ENCODE assay signal across 1 cellular context in the genomic region with DNA sequence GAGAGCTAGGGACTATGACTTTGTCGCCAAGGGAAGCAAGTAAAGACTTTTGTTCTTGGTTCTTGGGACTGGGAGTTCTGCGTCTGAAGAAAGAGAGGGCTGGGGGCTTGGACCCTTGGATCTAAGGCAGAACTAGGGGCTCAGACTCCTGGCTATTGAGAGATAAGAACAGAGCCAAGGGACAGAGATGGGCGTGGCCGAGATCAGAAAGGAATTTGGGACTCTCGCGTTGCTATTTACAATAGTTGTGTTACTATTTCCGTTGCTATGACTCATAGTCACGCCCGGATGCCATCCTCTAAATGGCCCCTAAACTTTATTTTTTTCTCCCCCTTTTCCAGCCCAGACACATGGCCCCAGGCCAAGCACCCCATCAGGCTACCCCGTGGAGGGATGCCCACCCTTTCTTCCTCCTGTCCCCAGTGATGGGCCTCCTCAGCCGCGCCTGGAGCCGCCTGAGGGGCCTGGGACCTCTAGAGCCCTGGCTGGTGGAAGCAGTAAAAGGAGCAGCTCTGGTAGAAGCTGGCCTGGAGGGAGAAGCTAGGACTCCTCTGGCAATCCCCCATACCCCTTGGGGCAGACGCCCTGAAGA.
TF ChIP-seq lines count a peak whose summit lies in the region.

No MANE protein-coding gene starts in this region.

TF ChIP-seq in HEK293, 187 proteins besides CTCF, POLR2A, EP300 and RAD21 (continued from another document and continues in another):
- TF ChIP-seq, protein P1, sequence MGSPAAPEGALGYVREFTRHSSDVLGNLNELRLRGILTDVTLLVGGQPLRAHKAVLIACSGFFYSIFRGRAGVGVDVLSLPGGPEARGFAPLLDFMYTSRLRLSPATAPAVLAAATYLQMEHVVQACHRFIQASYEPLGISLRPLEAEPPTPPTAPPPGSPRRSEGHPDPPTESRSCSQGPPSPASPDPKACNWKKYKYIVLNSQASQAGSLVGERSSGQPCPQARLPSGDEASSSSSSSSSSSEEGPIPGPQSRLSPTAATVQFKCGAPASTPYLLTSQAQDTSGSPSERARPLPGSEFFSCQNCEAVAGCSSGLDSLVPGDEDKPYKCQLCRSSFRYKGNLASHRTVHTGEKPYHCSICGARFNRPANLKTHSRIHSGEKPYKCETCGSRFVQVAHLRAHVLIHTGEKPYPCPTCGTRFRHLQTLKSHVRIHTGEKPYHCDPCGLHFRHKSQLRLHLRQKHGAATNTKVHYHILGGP (tag by site-specific recombination; IDR thresholded peaks at IDR 0.05) = no peak
- TF ChIP-seq ZNF501 (tag by site-specific recombination; IDR thresholded peaks at IDR 0.05) (no peak; the same call in none of the 2 replicates), KLF8 (tag by site-specific recombination; IDR thresholded peaks at IDR 0.05) (peak; percentile 82), ZNF19 (tag by site-specific recombination; IDR thresholded peaks at IDR 0.05; ENCODE audit: low read depth) (no peak), REPIN1 (tag by site-specific recombination; IDR thresholded peaks at IDR 0.05; ENCODE audit: low read depth) (no peak), ZNF37A (tag by site-specific recombination; IDR thresholded peaks at IDR 0.05) (no peak), ZNF433 (tag by site-specific recombination; IDR thresholded peaks at IDR 0.05; ENCODE audit: low read depth) (no peak), ZNF837 (tag by site-specific recombination; IDR thresholded peaks at IDR 0.05) (no peak), MYNN (tag by site-specific recombination; IDR thresholded peaks at IDR 0.05; ENCODE audit: borderline replicate concordance) (no peak), ZNF274 (IDR thresholded peaks at IDR 0.05; ENCODE audit: low read length) (no peak), ZNF274 (tag by site-specific recombination; IDR thresholded peaks at IDR 0.05; ENCODE audit: borderline replicate concordance) (no peak), ZFP69B (tag by site-specific recombination; IDR thresholded peaks at IDR 0.05) (no peak), ZNF549 (tag by site-specific recombination; IDR thresholded peaks at IDR 0.05) (no peak), HOXA7 (CRISPR knock-in tag; IDR thresholded peaks at IDR 0.05; ENCODE audit: borderline replicate concordance) (no peak), ZNF394 (tag by site-specific recombination; IDR thresholded peaks at IDR 0.05; ENCODE audit: borderline replicate concordance) (peak; percentile 99), ZNF791 (tag by site-specific recombination; IDR thresholded peaks at IDR 0.05) (no peak), ZNF555 (tag by site-specific recombination; conservative IDR thresholded peaks at IDR 0.05) (no peak), ZNF830 (tag by site-specific recombination; IDR thresholded peaks at IDR 0.05; ENCODE audit: low read depth) (no peak), MEIS1 (CRISPR knock-in tag; IDR thresholded peaks at IDR 0.05; ENCODE audit: borderline replicate concordance) (no peak), ZNF350 (tag by site-specific recombination; IDR thresholded peaks at IDR 0.05) (no peak), ZSCAN30 (tag by site-specific recombination; IDR thresholded peaks at IDR 0.05) (0 out of 2 replicates have a peak, but pooled peaks have one; percentile 37), ZXDB (tag by site-specific recombination; IDR thresholded peaks at IDR 0.05) (peak; percentile 36; the same call in 1 of the 2 replicates), ZNF416 (tag by site-specific recombination; IDR thresholded peaks at IDR 0.05) (no peak), KLF1 (tag by site-specific recombination; IDR thresholded peaks at IDR 0.05) (peak; percentile 56), ZBTB48 (tag by site-specific recombination; IDR thresholded peaks at IDR 0.05) (peak; percentile 74; the same call in 1 of the 2 replicates), FEZF1 (tag by site-specific recombination; IDR thresholded peaks at IDR 0.05) (peak; percentile 99), ZNF514 (tag by site-specific recombination; IDR thresholded peaks at IDR 0.05) (no peak), GLIS1 (tag by site-specific recombination; IDR thresholded peaks at IDR 0.05) (0 out of 2 replicates have a peak, but pooled peaks have one; percentile 4), EGR2 (tag by site-specific recombination; IDR thresholded peaks at IDR 0.05; ENCODE audit: low read depth) (no peak), ZNF174 (tag by site-specific recombination; IDR thresholded peaks at IDR 0.05) (no peak), SP7 (tag by site-specific recombination; IDR thresholded peaks at IDR 0.05) (peak; percentile 77), ZNF707 (tag by site-specific recombination; IDR thresholded peaks at IDR 0.05) (no peak), ZBTB7A (tag by site-specific recombination; IDR thresholded peaks at IDR 0.05; ENCODE audit: low read depth) (no peak), ZNF391 (tag by site-specific recombination; IDR thresholded peaks at IDR 0.05; ENCODE audit: borderline replicate concordance, low read depth) (no peak), GLI4 (tag by site-specific recombination; IDR thresholded peaks at IDR 0.05) (no peak)
- TF ChIP-seq, protein P2, sequence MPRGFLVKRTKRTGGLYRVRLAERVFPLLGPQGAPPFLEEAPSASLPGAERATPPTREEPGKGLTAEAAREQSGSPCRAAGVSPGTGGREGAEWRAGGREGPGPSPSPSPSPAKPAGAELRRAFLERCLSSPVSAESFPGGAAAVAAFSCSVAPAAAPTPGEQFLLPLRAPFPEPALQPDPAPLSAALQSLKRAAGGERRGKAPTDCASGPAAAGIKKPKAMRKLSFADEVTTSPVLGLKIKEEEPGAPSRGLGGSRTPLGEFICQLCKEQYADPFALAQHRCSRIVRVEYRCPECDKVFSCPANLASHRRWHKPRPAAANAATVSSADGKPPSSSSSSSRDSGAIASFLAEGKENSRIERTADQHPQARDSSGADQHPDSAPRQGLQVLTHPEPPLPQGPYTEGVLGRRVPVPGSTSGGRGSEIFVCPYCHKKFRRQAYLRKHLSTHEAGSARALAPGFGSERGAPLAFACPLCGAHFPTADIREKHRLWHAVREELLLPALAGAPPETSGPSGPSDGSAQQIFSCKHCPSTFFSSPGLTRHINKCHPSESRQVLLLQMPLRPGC (tag by site-specific recombination; IDR thresholded peaks at IDR 0.05) = 0 out of 2 replicates have a peak, but pooled peaks have one; percentile 65
- TF ChIP-seq, protein P3, sequence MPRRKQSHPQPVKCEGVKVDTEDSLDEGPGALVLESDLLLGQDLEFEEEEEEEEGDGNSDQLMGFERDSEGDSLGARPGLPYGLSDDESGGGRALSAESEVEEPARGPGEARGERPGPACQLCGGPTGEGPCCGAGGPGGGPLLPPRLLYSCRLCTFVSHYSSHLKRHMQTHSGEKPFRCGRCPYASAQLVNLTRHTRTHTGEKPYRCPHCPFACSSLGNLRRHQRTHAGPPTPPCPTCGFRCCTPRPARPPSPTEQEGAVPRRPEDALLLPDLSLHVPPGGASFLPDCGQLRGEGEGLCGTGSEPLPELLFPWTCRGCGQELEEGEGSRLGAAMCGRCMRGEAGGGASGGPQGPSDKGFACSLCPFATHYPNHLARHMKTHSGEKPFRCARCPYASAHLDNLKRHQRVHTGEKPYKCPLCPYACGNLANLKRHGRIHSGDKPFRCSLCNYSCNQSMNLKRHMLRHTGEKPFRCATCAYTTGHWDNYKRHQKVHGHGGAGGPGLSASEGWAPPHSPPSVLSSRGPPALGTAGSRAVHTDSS (tag by site-specific recombination; IDR thresholded peaks at IDR 0.05) = no peak
- TF ChIP-seq, protein P4, sequence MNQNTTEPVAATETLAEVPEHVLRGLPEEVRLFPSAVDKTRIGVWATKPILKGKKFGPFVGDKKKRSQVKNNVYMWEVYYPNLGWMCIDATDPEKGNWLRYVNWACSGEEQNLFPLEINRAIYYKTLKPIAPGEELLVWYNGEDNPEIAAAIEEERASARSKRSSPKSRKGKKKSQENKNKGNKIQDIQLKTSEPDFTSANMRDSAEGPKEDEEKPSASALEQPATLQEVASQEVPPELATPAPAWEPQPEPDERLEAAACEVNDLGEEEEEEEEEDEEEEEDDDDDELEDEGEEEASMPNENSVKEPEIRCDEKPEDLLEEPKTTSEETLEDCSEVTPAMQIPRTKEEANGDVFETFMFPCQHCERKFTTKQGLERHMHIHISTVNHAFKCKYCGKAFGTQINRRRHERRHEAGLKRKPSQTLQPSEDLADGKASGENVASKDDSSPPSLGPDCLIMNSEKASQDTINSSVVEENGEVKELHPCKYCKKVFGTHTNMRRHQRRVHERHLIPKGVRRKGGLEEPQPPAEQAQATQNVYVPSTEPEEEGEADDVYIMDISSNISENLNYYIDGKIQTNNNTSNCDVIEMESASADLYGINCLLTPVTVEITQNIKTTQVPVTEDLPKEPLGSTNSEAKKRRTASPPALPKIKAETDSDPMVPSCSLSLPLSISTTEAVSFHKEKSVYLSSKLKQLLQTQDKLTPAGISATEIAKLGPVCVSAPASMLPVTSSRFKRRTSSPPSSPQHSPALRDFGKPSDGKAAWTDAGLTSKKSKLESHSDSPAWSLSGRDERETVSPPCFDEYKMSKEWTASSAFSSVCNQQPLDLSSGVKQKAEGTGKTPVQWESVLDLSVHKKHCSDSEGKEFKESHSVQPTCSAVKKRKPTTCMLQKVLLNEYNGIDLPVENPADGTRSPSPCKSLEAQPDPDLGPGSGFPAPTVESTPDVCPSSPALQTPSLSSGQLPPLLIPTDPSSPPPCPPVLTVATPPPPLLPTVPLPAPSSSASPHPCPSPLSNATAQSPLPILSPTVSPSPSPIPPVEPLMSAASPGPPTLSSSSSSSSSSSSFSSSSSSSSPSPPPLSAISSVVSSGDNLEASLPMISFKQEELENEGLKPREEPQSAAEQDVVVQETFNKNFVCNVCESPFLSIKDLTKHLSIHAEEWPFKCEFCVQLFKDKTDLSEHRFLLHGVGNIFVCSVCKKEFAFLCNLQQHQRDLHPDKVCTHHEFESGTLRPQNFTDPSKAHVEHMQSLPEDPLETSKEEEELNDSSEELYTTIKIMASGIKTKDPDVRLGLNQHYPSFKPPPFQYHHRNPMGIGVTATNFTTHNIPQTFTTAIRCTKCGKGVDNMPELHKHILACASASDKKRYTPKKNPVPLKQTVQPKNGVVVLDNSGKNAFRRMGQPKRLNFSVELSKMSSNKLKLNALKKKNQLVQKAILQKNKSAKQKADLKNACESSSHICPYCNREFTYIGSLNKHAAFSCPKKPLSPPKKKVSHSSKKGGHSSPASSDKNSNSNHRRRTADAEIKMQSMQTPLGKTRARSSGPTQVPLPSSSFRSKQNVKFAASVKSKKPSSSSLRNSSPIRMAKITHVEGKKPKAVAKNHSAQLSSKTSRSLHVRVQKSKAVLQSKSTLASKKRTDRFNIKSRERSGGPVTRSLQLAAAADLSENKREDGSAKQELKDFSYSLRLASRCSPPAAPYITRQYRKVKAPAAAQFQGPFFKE (tag by site-specific recombination; IDR thresholded peaks at IDR 0.05; ENCODE audit: borderline replicate concordance) = no peak
- TF ChIP-seq, protein P5, sequence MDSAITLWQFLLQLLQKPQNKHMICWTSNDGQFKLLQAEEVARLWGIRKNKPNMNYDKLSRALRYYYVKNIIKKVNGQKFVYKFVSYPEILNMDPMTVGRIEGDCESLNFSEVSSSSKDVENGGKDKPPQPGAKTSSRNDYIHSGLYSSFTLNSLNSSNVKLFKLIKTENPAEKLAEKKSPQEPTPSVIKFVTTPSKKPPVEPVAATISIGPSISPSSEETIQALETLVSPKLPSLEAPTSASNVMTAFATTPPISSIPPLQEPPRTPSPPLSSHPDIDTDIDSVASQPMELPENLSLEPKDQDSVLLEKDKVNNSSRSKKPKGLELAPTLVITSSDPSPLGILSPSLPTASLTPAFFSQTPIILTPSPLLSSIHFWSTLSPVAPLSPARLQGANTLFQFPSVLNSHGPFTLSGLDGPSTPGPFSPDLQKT (IDR thresholded peaks at IDR 0.05; ENCODE audit: borderline replicate concordance, low read depth, low read length) = no peak
- TF ChIP-seq, protein P6, sequence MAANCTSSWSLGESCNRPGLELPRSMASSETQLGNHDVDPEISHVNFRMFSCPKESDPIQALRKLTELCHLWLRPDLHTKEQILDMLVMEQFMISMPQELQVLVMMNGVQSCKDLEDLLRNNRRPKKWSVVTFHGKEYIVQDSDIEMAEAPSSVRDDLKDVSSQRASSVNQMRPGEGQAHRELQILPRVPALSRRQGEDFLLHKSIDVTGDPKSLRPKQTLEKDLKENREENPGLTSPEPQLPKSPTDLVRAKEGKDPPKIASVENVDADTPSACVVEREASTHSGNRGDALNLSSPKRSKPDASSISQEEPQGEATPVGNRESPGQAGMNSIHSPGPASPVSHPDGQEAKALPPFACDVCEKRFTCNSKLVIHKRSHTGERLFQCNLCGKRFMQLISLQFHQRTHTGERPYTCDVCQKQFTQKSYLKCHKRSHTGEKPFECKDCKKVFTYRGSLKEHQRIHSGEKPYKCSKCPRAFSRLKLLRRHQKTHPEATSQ (tag by site-specific recombination; IDR thresholded peaks at IDR 0.05) = no peak
- TF ChIP-seq, protein P7, sequence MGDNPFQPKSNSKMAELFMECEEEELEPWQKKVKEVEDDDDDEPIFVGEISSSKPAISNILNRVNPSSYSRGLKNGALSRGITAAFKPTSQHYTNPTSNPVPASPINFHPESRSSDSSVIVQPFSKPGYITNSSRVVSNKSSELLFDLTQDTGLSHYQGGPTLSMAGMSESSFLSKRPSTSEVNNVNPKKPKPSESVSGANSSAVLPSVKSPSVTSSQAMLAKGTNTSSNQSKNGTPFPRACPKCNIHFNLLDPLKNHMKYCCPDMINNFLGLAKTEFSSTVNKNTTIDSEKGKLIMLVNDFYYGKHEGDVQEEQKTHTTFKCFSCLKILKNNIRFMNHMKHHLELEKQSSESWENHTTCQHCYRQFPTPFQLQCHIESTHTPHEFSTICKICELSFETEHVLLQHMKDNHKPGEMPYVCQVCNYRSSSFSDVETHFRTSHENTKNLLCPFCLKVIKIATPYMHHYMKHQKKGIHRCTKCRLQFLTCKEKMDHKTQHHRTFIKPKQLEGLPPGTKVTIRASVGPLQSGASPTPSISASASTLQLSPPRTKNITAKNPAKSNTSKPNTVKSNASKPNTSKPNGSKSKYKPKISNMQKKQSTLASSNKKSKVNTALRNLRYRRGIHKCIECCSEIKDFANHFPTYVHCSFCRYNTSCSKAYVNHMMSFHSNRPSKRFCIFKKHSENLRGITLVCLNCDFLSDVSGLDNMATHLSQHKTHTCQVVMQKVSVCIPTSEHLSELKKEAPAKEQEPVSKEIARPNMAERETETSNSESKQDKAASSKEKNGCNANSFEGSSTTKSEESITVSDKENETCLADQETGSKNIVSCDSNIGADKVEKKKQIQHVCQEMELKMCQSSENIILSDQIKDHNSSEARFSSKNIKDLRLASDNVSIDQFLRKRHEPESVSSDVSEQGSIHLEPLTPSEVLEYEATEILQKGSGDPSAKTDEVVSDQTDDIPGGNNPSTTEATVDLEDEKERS (tag by site-specific recombination; IDR thresholded peaks at IDR 0.05) = no peak
- TF ChIP-seq, protein P8, sequence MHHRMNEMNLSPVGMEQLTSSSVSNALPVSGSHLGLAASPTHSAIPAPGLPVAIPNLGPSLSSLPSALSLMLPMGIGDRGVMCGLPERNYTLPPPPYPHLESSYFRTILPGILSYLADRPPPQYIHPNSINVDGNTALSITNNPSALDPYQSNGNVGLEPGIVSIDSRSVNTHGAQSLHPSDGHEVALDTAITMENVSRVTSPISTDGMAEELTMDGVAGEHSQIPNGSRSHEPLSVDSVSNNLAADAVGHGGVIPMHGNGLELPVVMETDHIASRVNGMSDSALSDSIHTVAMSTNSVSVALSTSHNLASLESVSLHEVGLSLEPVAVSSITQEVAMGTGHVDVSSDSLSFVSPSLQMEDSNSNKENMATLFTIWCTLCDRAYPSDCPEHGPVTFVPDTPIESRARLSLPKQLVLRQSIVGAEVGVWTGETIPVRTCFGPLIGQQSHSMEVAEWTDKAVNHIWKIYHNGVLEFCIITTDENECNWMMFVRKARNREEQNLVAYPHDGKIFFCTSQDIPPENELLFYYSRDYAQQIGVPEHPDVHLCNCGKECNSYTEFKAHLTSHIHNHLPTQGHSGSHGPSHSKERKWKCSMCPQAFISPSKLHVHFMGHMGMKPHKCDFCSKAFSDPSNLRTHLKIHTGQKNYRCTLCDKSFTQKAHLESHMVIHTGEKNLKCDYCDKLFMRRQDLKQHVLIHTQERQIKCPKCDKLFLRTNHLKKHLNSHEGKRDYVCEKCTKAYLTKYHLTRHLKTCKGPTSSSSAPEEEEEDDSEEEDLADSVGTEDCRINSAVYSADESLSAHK (tag by site-specific recombination; IDR thresholded peaks at IDR 0.05) = no peak
